Comparison of ENCODE assay signal across 1 cellular context in genomic region chr1:226082587-226082917, GRCh38.
TF ChIP-seq lines count a peak whose summit lies in the region.

No MANE protein-coding gene starts in this region.

TF ChIP-seq in GM12878, 131 proteins besides CTCF, POLR2A, EP300 and RAD21 (continued from another document):
- TF ChIP-seq SIN3A (IDR thresholded peaks at IDR 0.05; ENCODE audit: low read depth, low read length) (no peak), LARP7 (IDR thresholded peaks at IDR 0.05) (no peak), NRF1 (conservative IDR thresholded peaks at IDR 0.05; ENCODE audit: low read depth, low read length) (no peak), ATF7 (IDR thresholded peaks at IDR 0.05; ENCODE audit: low read depth) (no peak), ELK1 (IDR thresholded peaks at IDR 0.05; ENCODE audit: low read depth, low read length) (no peak), SREBF1 (IDR thresholded peaks at IDR 0.05; ENCODE audit: low read length) (no peak), ZSCAN29 (IDR thresholded peaks at IDR 0.05) (no peak), MEF2A (IDR thresholded peaks at IDR 0.05; ENCODE audit: insufficient read depth, low read depth, low read length) (no peak), RUNX3 (IDR thresholded peaks at IDR 0.05; ENCODE audit: low read length) (no peak), GABPA (IDR thresholded peaks at IDR 0.05; ENCODE audit: low read depth) (no peak)
